1 cellular context compared by ENCODE assay signal in genomic region chr10:6151087-6151977, GRCh38.
TF ChIP-seq lines count a peak whose summit lies in the region.

No MANE protein-coding gene starts in this region.

TF ChIP-seq in K562, 482 proteins besides CTCF, POLR2A, EP300 and RAD21 (continued from another document):
- TF ChIP-seq ETV6 (IDR thresholded peaks at IDR 0.05; ENCODE audit: borderline replicate concordance in 1 of 2, low read depth in 2 of 2, low read length in 1 of 2) (0 out of 4 replicates have a peak, but pooled peaks of 1 of the 2 experiments have one; percentile 38), ETV6 (CRISPR knock-in tag; IDR thresholded peaks at IDR 0.05; ENCODE audit: borderline replicate concordance) (no peak), SIRT6 (IDR thresholded peaks at IDR 0.05; ENCODE audit: low read depth, low read length) (no peak)
